In genomic region chr16:81457326-81458133, GRCh38 we compare ENCODE assay signal across 8 cellular contexts. TPM values are rescaled to one million over a fixed set of nuclear protein-coding genes. Genes with fewer than 3 reads are reported as not detected.
DNase-seq lines count a peak whose midpoint lies in the region; ATAC-seq and TF ChIP-seq lines count a peak whose summit lies in the region.

No MANE protein-coding gene starts in this region.

- BruUV-seq in HCT116 (replicated peaks; lab: Mats Ljungman, UMichigan): no TSS peak

- H3K27ac ChIP-seq in HCT116 (ENCODE audit: low read depth, low read length): peak overlapping the region; percentile 17

- intact Hi-C loops in HCT116 (cut with micrococcal nuclease) (no loop called here), sciatic nerve (cut with DNase I) (no loop called here)

- no peak overlapping the region for H2AFZ ChIP-seq in HCT116 (ENCODE audit: low read depth, low read length, poor library complexity, severe bottlenecking)

- RAD21 ChIA-PET in HCT116 (lab: Charles Lee; ENCODE audit: low non-redundant PET in 1 of 2, low total read pairs in 2 of 2, uncharacterized antibody in 2 of 2, unreplicated experiment in 2 of 2): interaction anchor here in 1 of 2 experiments (0.7 kb wide), 1 partner anchor 484 kb away, joined by 3 read pairs; no protein-coding TSS in a partner anchor

- H4K20me1 ChIP-seq in HCT116 (ENCODE audit: insufficient read depth): peaks cover 11% of the 10 kb centered on the region; the same call in 1 of the 2 replicates

- peaks cover 0 to 40% of the 10 kb centered on the region in 2 experiments; a peak in 1 of 4 replicates for H3K36me3 ChIP-seq in HCT116 (ENCODE audit: control insufficient read depth in 1 of 2, insufficient read depth in 2 of 2, low read length in 2 of 2)

- no peak for TF ChIP-seq POLR2A in HCT116 (IDR thresholded peaks at IDR 0.05; ENCODE audit: borderline replicate concordance, extremely low read depth, insufficient read depth, insufficient read length)

- H3K9me3 ChIP-seq in HCT116 (ENCODE audit: control insufficient read depth in 1 of 2, insufficient read depth in 1 of 2, low read depth in 1 of 2, low read length in 2 of 2): no peaks in the 10 kb centered on the region

- DNase-seq in HCT116 (ENCODE audit: low read depth, low spot score) (peak; percentile 16), T1000 (lab: John Stamatoyannopoulos, UW) (peak; percentile 3), fibroblast of villous mesenchyme (ENCODE audit: low read depth) (peak; percentile 70), sciatic nerve (ENCODE audit: low spot score) (no peak), DMS79 (lab: John Stamatoyannopoulos, UW) (no peak), NCI-H1092 treated with DMSO at 0.1 percent for 48 hours (lab: John Stamatoyannopoulos, UW) (no peak)
- DNase-seq in activated CD4-positive, alpha-beta T cell treated with anti-CD3 and anti-CD28 coated beads for 4 hours: no peak

- H3K4me1 ChIP-seq in HCT116 (ENCODE audit: control insufficient read depth in 1 of 2, insufficient read depth in 2 of 2, low read length in 2 of 2): peaks cover 16 to 28% of the 10 kb centered on the region in 2 experiments

- H3K4me2 ChIP-seq in HCT116 (ENCODE audit: low read length): peak overlapping the region; percentile 49

- peak; percentile 62 for ATAC-seq in HCT116
- ATAC-seq in sciatic nerve: peak; percentile 66
- ATAC-seq in HG03097 (IDR thresholded peaks at IDR 0.05; ENCODE audit: low FRiP score, unreplicated experiment): no peak

- no peaks in the 10 kb centered on the region for H3K27me3 ChIP-seq in HCT116 (ENCODE audit: insufficient read depth, low read length)

- H3K79me2 ChIP-seq in HCT116 (ENCODE audit: insufficient read depth, low read length): peaks cover 100% of the 10 kb centered on the region

- TF ChIP-seq CTCF in HCT116 (IDR thresholded peaks at IDR 0.05 in 2 of 3, conservative IDR thresholded peaks at IDR 0.05 in 1 of 3; ENCODE audit: borderline replicate concordance in 1 of 3, insufficient read depth in 1 of 3, low read depth in 2 of 3, low read length in 2 of 3) (no peak), fibroblast of villous mesenchyme (IDR thresholded peaks at IDR 0.05; ENCODE audit: insufficient read depth, low read depth, low read length) (no peak)

- H3K9ac ChIP-seq in HCT116 (ENCODE audit: low read length): peak overlapping the region; percentile 22

- H3K9me2 ChIP-seq in HCT116 (ENCODE audit: insufficient read depth): no peaks in the 10 kb centered on the region

- CTCF ChIA-PET in HCT116 (lab: Charles Lee): no interaction called here

- POLR2A ChIA-PET in HCT116 (lab: Charles Lee): no interaction called here

- H3K4me3 ChIP-seq in HCT116 (replicated peaks in 1 of 2; ENCODE audit: low read depth in 1 of 2, low read length in 2 of 2): no peak overlapping the region
- no peak overlapping the region for H3K4me3 ChIP-seq in fibroblast of villous mesenchyme (ENCODE audit: low read depth, low read length)

- TF ChIP-seq RAD21 in HCT116 (IDR thresholded peaks at IDR 0.05; ENCODE audit: low read depth): no peak

TF ChIP-seq in HCT116, 20 proteins besides CTCF, POLR2A, EP300 and RAD21:
- TF ChIP-seq ATF3 (IDR thresholded peaks at IDR 0.05) (no peak; the same call in 1 of the 2 replicates), EZH2phosphoT487 (IDR thresholded peaks at IDR 0.05; ENCODE audit: borderline replicate concordance) (no peak), CEBPB (IDR thresholded peaks at IDR 0.05; ENCODE audit: low read depth) (peak; percentile 83), ELF1 (IDR thresholded peaks at IDR 0.05; ENCODE audit: borderline replicate concordance, low read depth) (no peak), ZFX (IDR thresholded peaks at IDR 0.05) (no peak), YY1 (IDR thresholded peaks at IDR 0.05; ENCODE audit: extremely low read depth, insufficient replicate concordance, low read depth, low read length) (no peak), SP1 (IDR thresholded peaks at IDR 0.05; ENCODE audit: low read depth) (peak; percentile 56), POLR2AphosphoS5 (IDR thresholded peaks at IDR 0.05; ENCODE audit: low read depth, low read length) (0 out of 2 replicates have a peak, but pooled peaks have one; percentile 19), SRF (IDR thresholded peaks at IDR 0.05; ENCODE audit: low read depth) (no peak), JUND (IDR thresholded peaks at IDR 0.05) (peak; percentile 64; the same call in 1 of the 2 replicates), EZH2 (IDR thresholded peaks at IDR 0.05) (no peak), ZNF274 (IDR thresholded peaks at IDR 0.05; ENCODE audit: low read depth, low read length) (no peak), EGR1 (IDR thresholded peaks at IDR 0.05; ENCODE audit: low read depth) (no peak), CBX3 (IDR thresholded peaks at IDR 0.05; ENCODE audit: low read depth) (no peak), TCF7L2 (IDR thresholded peaks at IDR 0.05; ENCODE audit: borderline replicate concordance, extremely low read depth, insufficient read depth, insufficient read length) (peak; percentile 89), SIN3A (IDR thresholded peaks at IDR 0.05; ENCODE audit: low read depth) (no peak), FOSL1 (IDR thresholded peaks at IDR 0.05; ENCODE audit: low read depth) (peak; percentile 64)
- TF ChIP-seq, protein P1, sequence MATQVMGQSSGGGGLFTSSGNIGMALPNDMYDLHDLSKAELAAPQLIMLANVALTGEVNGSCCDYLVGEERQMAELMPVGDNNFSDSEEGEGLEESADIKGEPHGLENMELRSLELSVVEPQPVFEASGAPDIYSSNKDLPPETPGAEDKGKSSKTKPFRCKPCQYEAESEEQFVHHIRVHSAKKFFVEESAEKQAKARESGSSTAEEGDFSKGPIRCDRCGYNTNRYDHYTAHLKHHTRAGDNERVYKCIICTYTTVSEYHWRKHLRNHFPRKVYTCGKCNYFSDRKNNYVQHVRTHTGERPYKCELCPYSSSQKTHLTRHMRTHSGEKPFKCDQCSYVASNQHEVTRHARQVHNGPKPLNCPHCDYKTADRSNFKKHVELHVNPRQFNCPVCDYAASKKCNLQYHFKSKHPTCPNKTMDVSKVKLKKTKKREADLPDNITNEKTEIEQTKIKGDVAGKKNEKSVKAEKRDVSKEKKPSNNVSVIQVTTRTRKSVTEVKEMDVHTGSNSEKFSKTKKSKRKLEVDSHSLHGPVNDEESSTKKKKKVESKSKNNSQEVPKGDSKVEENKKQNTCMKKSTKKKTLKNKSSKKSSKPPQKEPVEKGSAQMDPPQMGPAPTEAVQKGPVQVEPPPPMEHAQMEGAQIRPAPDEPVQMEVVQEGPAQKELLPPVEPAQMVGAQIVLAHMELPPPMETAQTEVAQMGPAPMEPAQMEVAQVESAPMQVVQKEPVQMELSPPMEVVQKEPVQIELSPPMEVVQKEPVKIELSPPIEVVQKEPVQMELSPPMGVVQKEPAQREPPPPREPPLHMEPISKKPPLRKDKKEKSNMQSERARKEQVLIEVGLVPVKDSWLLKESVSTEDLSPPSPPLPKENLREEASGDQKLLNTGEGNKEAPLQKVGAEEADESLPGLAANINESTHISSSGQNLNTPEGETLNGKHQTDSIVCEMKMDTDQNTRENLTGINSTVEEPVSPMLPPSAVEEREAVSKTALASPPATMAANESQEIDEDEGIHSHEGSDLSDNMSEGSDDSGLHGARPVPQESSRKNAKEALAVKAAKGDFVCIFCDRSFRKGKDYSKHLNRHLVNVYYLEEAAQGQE (IDR thresholded peaks at IDR 0.05; ENCODE audit: low read depth): no peak
- TF ChIP-seq, protein P2, sequence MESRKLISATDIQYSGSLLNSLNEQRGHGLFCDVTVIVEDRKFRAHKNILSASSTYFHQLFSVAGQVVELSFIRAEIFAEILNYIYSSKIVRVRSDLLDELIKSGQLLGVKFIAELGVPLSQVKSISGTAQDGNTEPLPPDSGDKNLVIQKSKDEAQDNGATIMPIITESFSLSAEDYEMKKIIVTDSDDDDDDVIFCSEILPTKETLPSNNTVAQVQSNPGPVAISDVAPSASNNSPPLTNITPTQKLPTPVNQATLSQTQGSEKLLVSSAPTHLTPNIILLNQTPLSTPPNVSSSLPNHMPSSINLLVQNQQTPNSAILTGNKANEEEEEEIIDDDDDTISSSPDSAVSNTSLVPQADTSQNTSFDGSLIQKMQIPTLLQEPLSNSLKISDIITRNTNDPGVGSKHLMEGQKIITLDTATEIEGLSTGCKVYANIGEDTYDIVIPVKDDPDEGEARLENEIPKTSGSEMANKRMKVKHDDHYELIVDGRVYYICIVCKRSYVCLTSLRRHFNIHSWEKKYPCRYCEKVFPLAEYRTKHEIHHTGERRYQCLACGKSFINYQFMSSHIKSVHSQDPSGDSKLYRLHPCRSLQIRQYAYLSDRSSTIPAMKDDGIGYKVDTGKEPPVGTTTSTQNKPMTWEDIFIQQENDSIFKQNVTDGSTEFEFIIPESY (IDR thresholded peaks at IDR 0.05; ENCODE audit: extremely low read depth, insufficient replicate concordance, low read length): no peak
- TF ChIP-seq, protein P3, sequence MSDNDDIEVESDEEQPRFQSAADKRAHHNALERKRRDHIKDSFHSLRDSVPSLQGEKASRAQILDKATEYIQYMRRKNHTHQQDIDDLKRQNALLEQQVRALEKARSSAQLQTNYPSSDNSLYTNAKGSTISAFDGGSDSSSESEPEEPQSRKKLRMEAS (IDR thresholded peaks at IDR 0.05): peak; percentile 31; the same call in 1 of the 2 replicates

RNA-seq across cellular contexts. Expression of gene CMIP, which starts 12.9 kb away (rescaled TPM):
- 64.6 TPM for total RNA-seq in HCT116 (2021; ENCODE audit: unreplicated experiment)
- 40.2 and 45.3 TPM in 2 replicates for polyA plus RNA-seq in HCT116 (2012)
- total RNA-seq in fibroblast of villous mesenchyme: 7.8 and 9.3 TPM in 2 replicates
- 72.7 TPM for total RNA-seq in sciatic nerve

Comparison
In these comparisons a context has a peak if more than half of its experiments do, and no peak if none do; other contexts are left out.
1. DNase-seq: peak in HCT116 (single experiment), T1000 (single experiment) and fibroblast of villous mesenchyme (single experiment); none in sciatic nerve (single experiment), DMS79 (single experiment), NCI-H1092 treated with DMSO at 0.1 percent for 48 hours (single experiment) and activated CD4-positive, alpha-beta T cell treated with anti-CD3 and anti-CD28 coated beads for 4 hours (0 of 2).